19 cellular contexts compared by ENCODE assay signal in genomic region chr22:38860291-38861169, GRCh38. TPM values are rescaled to one million over a fixed set of nuclear protein-coding genes. Genes with fewer than 3 reads are reported as not detected.
DNase-seq lines count a peak whose midpoint lies in the region; ATAC-seq and TF ChIP-seq lines count a peak whose summit lies in the region.
"Had no signal": no experiment of that assay in that cellular context is flagged by ENCODE, and none has a peak within 500 bp of the region (broad histone marks: within the 10 kb centered on the region; RNA-seq: fewer than 3 reads in every experiment).

No MANE protein-coding gene starts in this region.

- H3K27me3 ChIP-seq in hepatocyte: no peaks in the 10 kb centered on the region
- H3K27me3 ChIP-seq: right lobe of liver, upper lobe of right lung had no signal

- H3K9me3 ChIP-seq in hepatocyte (ENCODE audit: low read depth): no peaks in the 10 kb centered on the region
- H3K9me3 ChIP-seq: right lobe of liver, upper lobe of right lung had no signal

- POLR2A ChIA-PET in activated CD8-positive, alpha-beta T cell treated with anti-CD3 and anti-CD28 coated beads for 36 hours (lab: Charles Lee): interaction anchor here (0.5 to 3.8 kb wide), 13 partner anchors 8 to 920 kb away, joined by 3 to 17 read pairs (median 4); partner anchors contain the start of gene NPTXR
- POLR2A ChIA-PET in activated CD8-positive, alpha-beta T cell treated with anti-CD3 and anti-CD28 coated beads, Interleukin-2, amount 10 ng/mL, durations not matched to agents 7 days and 5 days (lab: Charles Lee): interaction anchor here (1.9 kb wide), 1 partner anchor 8 kb away, joined by 6 read pairs; no protein-coding TSS in a partner anchor
- POLR2A ChIA-PET in activated naive CD8-positive, alpha-beta T cell treated with anti-CD3 and anti-CD28 coated beads, Interleukin-2, amount 10 ng/mL, durations not matched to agents 7 days and 5 days (lab: Charles Lee): interaction anchor here (1.3 to 1.4 kb wide), 2 partner anchors 10 kb away, joined by 3 to 4 read pairs; no protein-coding TSS in a partner anchor

- WGBS in hepatocyte (ENCODE audit: low lambda C conversion rate, missing lambda C conversion rate): 71% methylated on average over 23 of the region's 23 CpGs

- H3K27ac ChIP-seq in hepatocyte: no peak overlapping the region
- H3K27ac ChIP-seq: GM23248, right lobe of liver, upper lobe of right lung had no signal

- no peaks in the 10 kb centered on the region for H3K27me3 Mint-ChIP-seq in activated CD8-positive, alpha-beta T cell treated with anti-CD3 and anti-CD28 coated beads for 36 hours
- H3K27me3 Mint-ChIP-seq in activated CD8-positive, alpha-beta T cell treated with anti-CD3 and anti-CD28 coated beads, Interleukin-2, amount 10 ng/mL, durations not matched to agents 7 days and 5 days (ENCODE audit: low read depth): peaks cover 14% of the 10 kb centered on the region
- peaks cover 2% of the 10 kb centered on the region for H3K27me3 Mint-ChIP-seq in HFFc6 (ENCODE audit: insufficient read depth)
- H3K27me3 Mint-ChIP-seq in activated naive CD8-positive, alpha-beta T cell treated with anti-CD3 and anti-CD28 coated beads, Interleukin-2, amount 10 ng/mL, durations not matched to agents 7 days and 5 days: peaks cover 6% of the 10 kb centered on the region
- H3K27me3 Mint-ChIP-seq: T-helper 17 cell had no signal

- H4K20me1 ChIP-seq in hepatocyte (ENCODE audit: insufficient read depth, poor library complexity, severe bottlenecking): peaks cover 28% of the 10 kb centered on the region

- H3K4me1 Mint-ChIP-seq in activated CD8-positive, alpha-beta T cell treated with anti-CD3 and anti-CD28 coated beads for 36 hours (ENCODE audit: low read depth): peaks cover 3% of the 10 kb centered on the region
- no peaks in the 10 kb centered on the region for H3K4me1 Mint-ChIP-seq in activated CD8-positive, alpha-beta T cell treated with anti-CD3 and anti-CD28 coated beads, Interleukin-2, amount 10 ng/mL, durations not matched to agents 7 days and 5 days (ENCODE audit: low read depth)
- no peaks in the 10 kb centered on the region for H3K4me1 Mint-ChIP-seq in HFFc6 (ENCODE audit: low read depth)
- peaks cover 2% of the 10 kb centered on the region for H3K4me1 Mint-ChIP-seq in activated naive CD8-positive, alpha-beta T cell treated with anti-CD3 and anti-CD28 coated beads, Interleukin-2, amount 10 ng/mL, durations not matched to agents 7 days and 5 days

- no peaks in the 10 kb centered on the region for H3K9me2 ChIP-seq in hepatocyte (replicated peaks; ENCODE audit: insufficient read depth)

- H3K36me3 Mint-ChIP-seq in activated CD8-positive, alpha-beta T cell treated with anti-CD3 and anti-CD28 coated beads for 36 hours (ENCODE audit: low read depth): peaks cover 3% of the 10 kb centered on the region
- H3K36me3 Mint-ChIP-seq in activated CD8-positive, alpha-beta T cell treated with anti-CD3 and anti-CD28 coated beads, Interleukin-2, amount 10 ng/mL, durations not matched to agents 7 days and 5 days (ENCODE audit: low read depth): no peaks in the 10 kb centered on the region
- no peaks in the 10 kb centered on the region for H3K36me3 Mint-ChIP-seq in HFFc6 (ENCODE audit: low read depth)
- no peaks in the 10 kb centered on the region for H3K36me3 Mint-ChIP-seq in activated naive CD8-positive, alpha-beta T cell treated with anti-CD3 and anti-CD28 coated beads, Interleukin-2, amount 10 ng/mL, durations not matched to agents 7 days and 5 days
- H3K36me3 Mint-ChIP-seq: immature natural killer cell had no signal

- CTCF ChIA-PET in activated CD8-positive, alpha-beta T cell treated with anti-CD3 and anti-CD28 coated beads for 36 hours (lab: Charles Lee): interaction anchor here (13.2 kb wide), 1 partner anchor 10 kb away, joined by 85 read pairs; the partner anchor contains the start of gene CBX6
- CTCF ChIA-PET in activated CD8-positive, alpha-beta T cell treated with anti-CD3 and anti-CD28 coated beads, Interleukin-2, amount 10 ng/mL, durations not matched to agents 7 days and 5 days (lab: Charles Lee): interaction anchor here (1.9 kb wide), 1 partner anchor 10 kb away, joined by 13 read pairs; no protein-coding TSS in a partner anchor

- H2AFZ ChIP-seq in hepatocyte: no peak overlapping the region
- H2AFZ ChIP-seq: GM23248 had no signal

- no peak overlapping the region for H3K4me2 ChIP-seq in hepatocyte

- no peak overlapping the region for H3K27ac Mint-ChIP-seq in activated CD8-positive, alpha-beta T cell treated with anti-CD3 and anti-CD28 coated beads for 36 hours
- no peak overlapping the region for H3K27ac Mint-ChIP-seq in activated CD8-positive, alpha-beta T cell treated with anti-CD3 and anti-CD28 coated beads, Interleukin-2, amount 10 ng/mL, durations not matched to agents 7 days and 5 days
- peak overlapping the region; percentile 42; the same call in 1 of the 2 replicates for H3K27ac Mint-ChIP-seq in HFFc6
- H3K27ac Mint-ChIP-seq in activated naive CD8-positive, alpha-beta T cell treated with anti-CD3 and anti-CD28 coated beads, Interleukin-2, amount 10 ng/mL, durations not matched to agents 7 days and 5 days: peak overlapping the region; percentile 30
- H3K27ac Mint-ChIP-seq: memory B cell, T-helper 17 cell had no signal

- H3K4me3 ChIP-seq in hepatocyte: no peak overlapping the region
- H3K4me3 ChIP-seq: GM23248, right lobe of liver, upper lobe of right lung had no signal

- H3K36me3 ChIP-seq in hepatocyte (replicated peaks; ENCODE audit: insufficient read depth, low read depth): no peaks in the 10 kb centered on the region

- no peaks in the 10 kb centered on the region for H3K9me3 Mint-ChIP-seq in activated CD8-positive, alpha-beta T cell treated with anti-CD3 and anti-CD28 coated beads for 36 hours
- no peaks in the 10 kb centered on the region for H3K9me3 Mint-ChIP-seq in activated CD8-positive, alpha-beta T cell treated with anti-CD3 and anti-CD28 coated beads, Interleukin-2, amount 10 ng/mL, durations not matched to agents 7 days and 5 days (ENCODE audit: insufficient read depth)
- no peaks in the 10 kb centered on the region for H3K9me3 Mint-ChIP-seq in HFFc6
- H3K9me3 Mint-ChIP-seq in activated naive CD8-positive, alpha-beta T cell treated with anti-CD3 and anti-CD28 coated beads, Interleukin-2, amount 10 ng/mL, durations not matched to agents 7 days and 5 days: no peaks in the 10 kb centered on the region
- H3K9me3 Mint-ChIP-seq: immature natural killer cell, memory B cell had no signal

- no peak overlapping the region for H3K4me3 Mint-ChIP-seq in activated CD8-positive, alpha-beta T cell treated with anti-CD3 and anti-CD28 coated beads for 36 hours
- no peak overlapping the region for H3K4me3 Mint-ChIP-seq in activated CD8-positive, alpha-beta T cell treated with anti-CD3 and anti-CD28 coated beads, Interleukin-2, amount 10 ng/mL, durations not matched to agents 7 days and 5 days
- no peak overlapping the region for H3K4me3 Mint-ChIP-seq in HFFc6
- H3K4me3 Mint-ChIP-seq in activated naive CD8-positive, alpha-beta T cell treated with anti-CD3 and anti-CD28 coated beads, Interleukin-2, amount 10 ng/mL, durations not matched to agents 7 days and 5 days: no peak overlapping the region
- H3K4me3 Mint-ChIP-seq: immature natural killer cell, memory B cell, T-helper 17 cell had no signal

- ATAC-seq in activated CD8-positive, alpha-beta T cell treated with anti-CD3 and anti-CD28 coated beads for 36 hours: peak; percentile 25
- ATAC-seq in activated CD8-positive, alpha-beta T cell treated with anti-CD3 and anti-CD28 coated beads, Interleukin-2, amount 10 ng/mL, durations not matched to agents 7 days and 5 days: no peak
- peak; percentile 28 for ATAC-seq in activated naive CD8-positive, alpha-beta T cell treated with anti-CD3 and anti-CD28 coated beads, Interleukin-2, amount 10 ng/mL, durations not matched to agents 7 days and 5 days (ENCODE audit: low read depth)
- ATAC-seq: T-helper 17 cell, upper lobe of right lung had no signal

- DNase-seq in activated CD8-positive, alpha-beta T cell treated with anti-CD3 and anti-CD28 coated beads for 36 hours: no peak
- no peak for DNase-seq in activated CD8-positive, alpha-beta T cell treated with anti-CD3 and anti-CD28 coated beads, Interleukin-2, amount 10 ng/mL, durations not matched to agents 7 days and 5 days
- no peak for DNase-seq in HFFc6
- DNase-seq in activated naive CD8-positive, alpha-beta T cell treated with anti-CD3 and anti-CD28 coated beads, Interleukin-2, amount 10 ng/mL, durations not matched to agents 7 days and 5 days: no peak
- DNase-seq in retina: peak; percentile 26
- no peak for DNase-seq in HuH-7 (ENCODE audit: low spot score)
- DNase-seq in hepatocyte (ENCODE audit: low spot score): no peak
- no peak for DNase-seq in HUDEP-2 (lab: John Stamatoyannopoulos, UW; ENCODE audit: unreplicated experiment in 76 of 76)
- DNase-seq: activated CD4-positive, alpha-beta T cell treated with anti-CD3 and anti-CD28 coated beads for 1 hour; central memory CD4-positive, alpha-beta T cell; foreskin melanocyte; GM23248; immature natural killer cell; NCI-H1092 treated with DMSO at 0.1 percent for 48 hours; SHP77; T-helper 17 cell had no signal

- no peaks in the 10 kb centered on the region for H3K4me1 ChIP-seq in hepatocyte (ENCODE audit: insufficient read depth)
- H3K4me1 ChIP-seq: right lobe of liver had no signal

- intact Hi-C loops in activated CD8-positive, alpha-beta T cell treated with anti-CD3 and anti-CD28 coated beads for 36 hours (cut with micrococcal nuclease): no loop called here

- H3K79me2 ChIP-seq in hepatocyte: no peaks in the 10 kb centered on the region

- no peak for TF ChIP-seq CTCF in activated CD8-positive, alpha-beta T cell treated with anti-CD3 and anti-CD28 coated beads for 36 hours (IDR thresholded peaks at IDR 0.05)
- TF ChIP-seq CTCF in HFFc6 (IDR thresholded peaks at IDR 0.05) (no peak), hepatocyte (IDR thresholded peaks at IDR 0.05; ENCODE audit: poor library complexity) (no peak)

RNA-seq across cellular contexts. Expression of gene CBX6, which starts 11.5 kb away (rescaled TPM):
- 10 to 100 TPM; 97.7 to 99.4 TPM for total RNA-seq in activated CD8-positive, alpha-beta T cell treated with anti-CD3 and anti-CD28 coated beads for 36 hours
- 10 to 100 TPM; 61.4 to 61.8 TPM for total RNA-seq in activated CD8-positive, alpha-beta T cell treated with anti-CD3 and anti-CD28 coated beads, Interleukin-2, amount 10 ng/mL, durations not matched to agents 7 days and 5 days
- 10 to 100 TPM; 72.0 to 91.5 (median 75.3) TPM for total RNA-seq in HFFc6 (2021; fragmentation: NEBNext Ultra II Directional; extraction: Animal tissue kit (Norgen Biotek cat#: 25700))
- 10 to 100 TPM; 66.0 to 66.4 TPM for total RNA-seq in activated naive CD8-positive, alpha-beta T cell treated with anti-CD3 and anti-CD28 coated beads, Interleukin-2, amount 10 ng/mL, durations not matched to agents 7 days and 5 days
- 30.7 and 42.9 TPM in 2 replicates for total RNA-seq in hepatocyte
- polyA plus RNA-seq in hepatocyte: 40.6 and 45.4 TPM in 2 replicates

RNA-seq across cellular contexts. Expression of gene NPTXR, which starts 16.7 kb away (rescaled TPM):
- total RNA-seq in activated CD8-positive, alpha-beta T cell treated with anti-CD3 and anti-CD28 coated beads for 36 hours: under 1 TPM; 0.69 to 0.83 TPM
- under 1 TPM; 0.68 to 0.76 TPM for total RNA-seq in activated CD8-positive, alpha-beta T cell treated with anti-CD3 and anti-CD28 coated beads, Interleukin-2, amount 10 ng/mL, durations not matched to agents 7 days and 5 days
- 1 to 10 TPM; 1.4 to 5.4 (median 1.6) TPM for total RNA-seq in HFFc6 (2021; fragmentation: NEBNext Ultra II Directional; extraction: Animal tissue kit (Norgen Biotek cat#: 25700))
- total RNA-seq in activated naive CD8-positive, alpha-beta T cell treated with anti-CD3 and anti-CD28 coated beads, Interleukin-2, amount 10 ng/mL, durations not matched to agents 7 days and 5 days: 1 to 10 TPM; 5.9 to 6.8 TPM
- 3.1 and 3.8 TPM in 2 replicates for total RNA-seq in hepatocyte
- 3.3 TPM in 2 replicates for polyA plus RNA-seq in hepatocyte

Comparison
In these comparisons a context has a peak if more than half of its experiments do, and no peak if none do; other contexts are left out.
1. H3K27ac Mint-ChIP-seq: peak in HFFc6 (single experiment) and activated naive CD8-positive, alpha-beta T cell treated with anti-CD3 and anti-CD28 coated beads, Interleukin-2, amount 10 ng/mL, durations not matched to agents 7 days and 5 days (single experiment); none in activated CD8-positive, alpha-beta T cell treated with anti-CD3 and anti-CD28 coated beads for 36 hours (single experiment) and activated CD8-positive, alpha-beta T cell treated with anti-CD3 and anti-CD28 coated beads, Interleukin-2, amount 10 ng/mL, durations not matched to agents 7 days and 5 days (single experiment).